In the genomic region with DNA sequence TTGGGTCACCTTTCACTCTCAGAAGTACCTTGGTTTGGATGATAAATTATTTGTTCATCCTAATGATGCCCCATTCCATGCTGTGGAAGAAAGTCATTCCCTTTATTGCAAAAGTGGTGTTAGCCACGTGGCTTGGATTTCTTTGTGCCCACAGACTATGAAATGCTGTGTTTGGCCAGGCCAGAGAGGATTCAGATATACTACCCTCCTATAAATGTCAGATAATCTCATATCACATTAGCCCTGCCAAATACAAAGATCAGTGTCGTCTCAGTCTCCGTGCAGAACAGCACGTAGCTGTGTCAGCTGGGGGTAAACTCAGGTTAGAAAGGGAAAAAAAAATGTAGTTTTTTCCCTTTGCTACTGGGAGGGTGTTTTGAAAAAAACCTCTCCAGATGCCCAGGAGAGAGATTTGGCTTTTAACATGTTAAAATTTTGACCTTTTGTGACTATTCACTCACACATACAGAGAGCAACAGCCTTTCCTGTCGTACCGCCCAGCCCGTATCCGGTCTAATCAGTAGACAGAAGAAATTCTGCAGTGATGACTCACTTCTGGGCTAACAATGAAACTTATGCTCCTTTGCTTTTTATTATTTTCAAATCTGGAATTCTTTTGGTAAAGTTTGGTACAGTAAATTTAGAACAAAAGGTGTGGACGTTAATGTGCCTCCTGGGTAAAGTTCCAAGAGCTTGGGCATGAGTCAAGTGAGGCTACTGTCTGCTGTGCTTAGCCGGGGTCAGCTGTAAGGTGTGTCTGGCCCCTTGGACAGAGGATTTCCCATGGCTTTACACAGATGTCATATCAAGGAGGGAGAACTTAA, we compare ENCODE assay signal across 8 cellular contexts. TPM values are rescaled to one million over a fixed set of nuclear protein-coding genes. Genes with fewer than 3 reads are reported as not detected.
DNase-seq lines count a peak whose midpoint lies in the region; ATAC-seq lines count a peak whose summit lies in the region.

No MANE protein-coding gene starts in this region.

- peak; percentile 75 for ATAC-seq in HG02870 (IDR thresholded peaks at IDR 0.05; ENCODE audit: unreplicated experiment)
- no peak for ATAC-seq in HG03565 (IDR thresholded peaks at IDR 0.05; ENCODE audit: unreplicated experiment)
- ATAC-seq in GM18520 (IDR thresholded peaks at IDR 0.05; ENCODE audit: unreplicated experiment) = no peak
- ATAC-seq in GM21515 (IDR thresholded peaks at IDR 0.05; ENCODE audit: unreplicated experiment) = no peak

- DNase-seq in ELF-1 (ENCODE audit: low read depth, low spot score) = peak; percentile 23
- DNase-seq in SW 1271 (lab: John Stamatoyannopoulos, UW) = peak; percentile 83 to 94
- peak; percentile 48 for DNase-seq in fibroblast of the conjunctiva (ENCODE audit: low read depth)
- DNase-seq in posterior vena cava (ENCODE audit: low spot score) = peak; percentile 89

- intact Hi-C loops in posterior vena cava (cut with DNase I) = no loop called here

RNA-seq across cellular contexts. Expression of a gene that starts 8.5 kb away (rescaled TPM):
- total RNA-seq in posterior vena cava = 10 to 100 TPM; 38.0 to 53.4 TPM

Comparison
In these comparisons a context has a peak if more than half of its experiments do, and no peak if none do; other contexts are left out.
1. DNase-seq: peak in every context shown above with its lines; median percentile 89 in posterior vena cava; 88 in SW 1271; 48 in fibroblast of the conjunctiva; 23 in ELF-1.